30 cellular contexts compared by ENCODE assay signal in the genomic region with DNA sequence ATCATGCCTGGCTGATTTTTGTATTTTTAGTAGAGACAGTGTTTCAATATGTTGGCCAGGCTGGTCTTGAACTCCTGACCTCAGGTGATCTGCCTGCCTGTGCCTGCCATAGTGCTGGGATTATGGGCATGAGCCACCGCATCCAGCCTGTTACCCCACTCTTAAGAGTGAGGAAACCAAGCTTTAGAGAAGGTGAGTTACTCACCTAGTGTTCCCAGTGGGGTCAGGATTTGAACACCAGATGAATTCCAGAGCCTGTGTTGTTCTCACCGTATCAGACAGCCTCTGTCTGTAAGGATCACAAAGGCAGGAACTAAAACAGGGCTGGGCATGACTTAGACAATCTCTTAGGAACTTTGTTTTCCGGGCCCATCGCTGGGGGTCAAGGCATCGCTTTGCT.
"Had no signal": no experiment of that assay in that cellular context is flagged by ENCODE, and none has a peak within 500 bp of the region (broad histone marks: within the 10 kb centered on the region; RNA-seq: fewer than 3 reads in every experiment).

No MANE protein-coding gene starts in this region.

- DNase-seq: activated B cell treated with CpG ODN at 0.5 μM for 24 hours; activated CD4-positive, alpha-beta T cell treated with anti-CD3 and anti-CD28 coated beads for 48 hours; activated CD4-positive, CD25-positive, alpha-beta regulatory T cell treated with anti-CD3 and anti-CD28 coated beads, Interleukin-2, amount 50 U/mL, for 72 hours; activated CD8-positive, alpha-beta T cell treated with anti-CD3 and anti-CD28 coated beads for 36 hours; activated effector memory CD4-positive, alpha-beta T cell treated with anti-CD3 and anti-CD28 coated beads, Interleukin-2, amount 50 U/mL, for 16 hours; activated naive CD4-positive, alpha-beta T cell; activated naive CD4-positive, alpha-beta T cell treated with anti-CD3 and anti-CD28 coated beads, Interleukin-2, amount 50 U/mL, for 16 hours; activated naive CD8-positive, alpha-beta T cell treated with anti-CD3 and anti-CD28 coated beads for 36 hours; activated T-cell treated with anti-CD3 and anti-CD28 coated beads, Interleukin-2, amount 50 U/mL, for 1 hour; activated T-cell treated with anti-CD3 and anti-CD28 coated beads, Interleukin-2, amount 50 U/mL, for 72 hours; amniotic stem cell; aorta; brain microvascular endothelial cell; MM.1S; MV-4-11; NCI-H1092; NCI-H1436 treated with DMSO at 0.1 percent for 48 hours; NCI-H1694 treated with DMSO at 0.1 percent for 48 hours; NCI-H2029; NCI-H345; NCI-H524 treated with DMSO at 0.1 percent for 48 hours; Peyer's patch; Right ventricle myocardium superior; RPMI8226; T-helper 9 cell had no signal

- H3K4me3 Mint-ChIP-seq: activated B cell treated with CpG ODN at 0.5 μM for 24 hours; activated CD8-positive, alpha-beta T cell treated with anti-CD3 and anti-CD28 coated beads for 36 hours; activated naive CD8-positive, alpha-beta T cell treated with anti-CD3 and anti-CD28 coated beads for 36 hours; activated T-cell treated with anti-CD3 and anti-CD28 coated beads, Interleukin-2, amount 50 U/mL, for 72 hours; activated T-helper 17 cell treated with anti-CD3 and anti-CD28 coated beads, Interleukin-2, amount 50 U/mL, for 72 hours; T-helper 1 cell treated with Interleukin-12 subunit alpha and Interleukin-12 subunit beta and Interleukin-4 antibody, amounts not matched to agents 30 μg/mL and 1 μg/mL, for 36 hours had no signal

- H3K4me1 ChIP-seq: Peyer's patch had no signal

- H3K27ac ChIP-seq: brain microvascular endothelial cell, cardiac muscle cell, KMS-11, Peyer's patch, VCaP had no signal

- H3K27me3 Mint-ChIP-seq: activated B cell treated with CpG ODN at 0.5 μM for 24 hours; activated CD8-positive, alpha-beta T cell treated with anti-CD3 and anti-CD28 coated beads for 36 hours; activated naive CD8-positive, alpha-beta T cell treated with anti-CD3 and anti-CD28 coated beads for 36 hours; activated T-helper 17 cell treated with anti-CD3 and anti-CD28 coated beads, Interleukin-2, amount 50 U/mL, for 72 hours had no signal

- H3K4me3 ChIP-seq: cardiac muscle cell, Peyer's patch had no signal

- H3K9me3 Mint-ChIP-seq: activated B cell treated with CpG ODN at 0.5 μM for 24 hours; activated CD8-positive, alpha-beta T cell treated with anti-CD3 and anti-CD28 coated beads for 36 hours; activated naive CD8-positive, alpha-beta T cell treated with anti-CD3 and anti-CD28 coated beads for 36 hours; activated T-cell treated with anti-CD3 and anti-CD28 coated beads, Interleukin-2, amount 50 U/mL, for 72 hours; activated T-helper 17 cell treated with anti-CD3 and anti-CD28 coated beads, Interleukin-2, amount 50 U/mL, for 72 hours; T-helper 1 cell treated with Interleukin-12 subunit alpha and Interleukin-12 subunit beta and Interleukin-4 antibody, amounts not matched to agents 30 μg/mL and 1 μg/mL, for 36 hours had no signal

- H3K9me3 ChIP-seq: Peyer's patch had no signal

- H3K36me3 ChIP-seq: brain microvascular endothelial cell, cardiac muscle cell, Peyer's patch had no signal

- H3K9ac ChIP-seq: KMS-11 had no signal

- H3K36me3 Mint-ChIP-seq: activated naive CD8-positive, alpha-beta T cell treated with anti-CD3 and anti-CD28 coated beads for 36 hours had no signal

- H3K4me2 ChIP-seq: KMS-11 had no signal

- ATAC-seq: activated CD8-positive, alpha-beta T cell treated with anti-CD3 and anti-CD28 coated beads for 36 hours; activated T-cell treated with anti-CD3 and anti-CD28 coated beads, Interleukin-2, amount 50 U/mL, for 72 hours; activated T-helper 17 cell treated with anti-CD3 and anti-CD28 coated beads, Interleukin-2, amount 50 U/mL, for 72 hours had no signal

- H3K27ac Mint-ChIP-seq: activated B cell treated with CpG ODN at 0.5 μM for 24 hours; activated CD8-positive, alpha-beta T cell treated with anti-CD3 and anti-CD28 coated beads for 36 hours; activated naive CD8-positive, alpha-beta T cell treated with anti-CD3 and anti-CD28 coated beads for 36 hours; activated T-cell treated with anti-CD3 and anti-CD28 coated beads, Interleukin-2, amount 50 U/mL, for 72 hours; activated T-helper 17 cell treated with anti-CD3 and anti-CD28 coated beads, Interleukin-2, amount 50 U/mL, for 72 hours; T-helper 1 cell treated with Interleukin-12 subunit alpha and Interleukin-12 subunit beta and Interleukin-4 antibody, amounts not matched to agents 30 μg/mL and 1 μg/mL, for 36 hours had no signal

- H3K27me3 ChIP-seq: brain microvascular endothelial cell, cardiac muscle cell, Peyer's patch had no signal

- H3K4me1 Mint-ChIP-seq: activated B cell treated with CpG ODN at 0.5 μM for 24 hours; activated naive CD8-positive, alpha-beta T cell treated with anti-CD3 and anti-CD28 coated beads for 36 hours; activated T-helper 17 cell treated with anti-CD3 and anti-CD28 coated beads, Interleukin-2, amount 50 U/mL, for 72 hours had no signal
